In genomic region chr3:27716309-27716708, GRCh38 we compare ENCODE assay signal across 15 cellular contexts. TPM values are rescaled to one million over a fixed set of nuclear protein-coding genes. Genes with fewer than 3 reads are reported as not detected.
"Had no signal": no experiment of that assay in that cellular context is flagged by ENCODE, and none has a peak within 500 bp of the region (broad histone marks: within the 10 kb centered on the region; RNA-seq: fewer than 3 reads in every experiment).

No MANE protein-coding gene starts in this region.

- H3K36me3 ChIP-seq: gastrocnemius medialis, heart left ventricle, pancreas, sigmoid colon, thyroid gland had no signal

- H3K9me3 Mint-ChIP-seq: activated B cell treated with CpG ODN at 0.5 μM for 24 hours; activated CD4-positive, alpha-beta T cell treated with anti-CD3 and anti-CD28 coated beads, Interleukin-2, amount 10 ng/mL, durations not matched to agents 7 days and 5 days; activated naive CD8-positive, alpha-beta T cell treated with anti-CD3 and anti-CD28 coated beads, Interleukin-2, amount 10 ng/mL, durations not matched to agents 7 days and 5 days had no signal

- DNase-seq: activated B cell treated with CpG ODN at 0.5 μM for 24 hours; activated CD4-positive, alpha-beta T cell treated with anti-CD3 and anti-CD28 coated beads, Interleukin-2, amount 10 ng/mL, durations not matched to agents 7 days and 5 days; activated naive CD8-positive, alpha-beta T cell treated with anti-CD3 and anti-CD28 coated beads, Interleukin-2, amount 10 ng/mL, durations not matched to agents 7 days and 5 days; anterior cingulate cortex; dermis blood vessel endothelial cell; gastrocnemius medialis; heart left ventricle; islet precursor cell; pancreas; sigmoid colon; stimulated activated CD4-positive, alpha-beta T cell treated with anti-CD3 and anti-CD28 coated beads, Interleukin-1b, Interleukin-23, amount 100 ng/mL, for 48 hours; thyroid gland had no signal

- H3K9me3 ChIP-seq: gastrocnemius medialis, heart left ventricle, pancreas, sigmoid colon, thyroid gland had no signal

- H3K27ac Mint-ChIP-seq: activated B cell treated with CpG ODN at 0.5 μM for 24 hours; activated CD4-positive, alpha-beta T cell treated with anti-CD3 and anti-CD28 coated beads, Interleukin-2, amount 10 ng/mL, durations not matched to agents 7 days and 5 days; activated naive CD8-positive, alpha-beta T cell treated with anti-CD3 and anti-CD28 coated beads, Interleukin-2, amount 10 ng/mL, durations not matched to agents 7 days and 5 days had no signal

- H3K27ac ChIP-seq: gastrocnemius medialis, pancreas, sigmoid colon, thyroid gland had no signal

- H3K4me3 ChIP-seq: gastrocnemius medialis, lung, pancreas, sigmoid colon, thyroid gland had no signal

- ATAC-seq: gastrocnemius medialis, heart left ventricle, pancreas had no signal

- H3K4me3 Mint-ChIP-seq: activated B cell treated with CpG ODN at 0.5 μM for 24 hours; activated CD4-positive, alpha-beta T cell treated with anti-CD3 and anti-CD28 coated beads, Interleukin-2, amount 10 ng/mL, durations not matched to agents 7 days and 5 days; activated naive CD8-positive, alpha-beta T cell treated with anti-CD3 and anti-CD28 coated beads, Interleukin-2, amount 10 ng/mL, durations not matched to agents 7 days and 5 days had no signal

- H3K36me3 Mint-ChIP-seq: activated naive CD8-positive, alpha-beta T cell treated with anti-CD3 and anti-CD28 coated beads, Interleukin-2, amount 10 ng/mL, durations not matched to agents 7 days and 5 days had no signal

RNA-seq across cellular contexts. Expression of gene EOMES, which starts 5.8 kb away (rescaled TPM):
- total RNA-seq: activated B cell treated with CpG ODN at 0.5 μM for 24 hours, chondrocyte, dermis blood vessel endothelial cell, epithelial cell of proximal tubule, gastrocnemius medialis, sigmoid colon had no signal
